Comparison of ENCODE assay signal across 8 cellular contexts in genomic region chr22:24953294-24954113, GRCh38. TPM values are rescaled to one million over a fixed set of nuclear protein-coding genes. Genes with fewer than 3 reads are reported as not detected.
DNase-seq lines count a peak whose midpoint lies in the region; ATAC-seq and TF ChIP-seq lines count a peak whose summit lies in the region.

No MANE protein-coding gene starts in this region.

- no peak overlapping the region for H3K27ac Mint-ChIP-seq in activated CD4-positive, alpha-beta T cell treated with anti-CD3 and anti-CD28 coated beads, Interleukin-2, amount 10 ng/mL, durations not matched to agents 7 days and 5 days

- H3K4me1 Mint-ChIP-seq in activated CD4-positive, alpha-beta T cell treated with anti-CD3 and anti-CD28 coated beads, Interleukin-2, amount 10 ng/mL, durations not matched to agents 7 days and 5 days = peaks cover 31% of the 10 kb centered on the region

- intact Hi-C loops in lower leg skin (cut with DNase I; ENCODE audit: low total_unique reads) = loop anchor here (5.0 kb wide), 1 partner anchor 94 kb away; no protein-coding TSS in a partner anchor

- TF ChIP-seq POLR2A in lower leg skin (IDR thresholded peaks at IDR 0.05) = no peak
- TF ChIP-seq POLR2A in tibial nerve (IDR thresholded peaks at IDR 0.05) = no peak

- no peaks in the 10 kb centered on the region for H3K36me3 Mint-ChIP-seq in activated CD4-positive, alpha-beta T cell treated with anti-CD3 and anti-CD28 coated beads, Interleukin-2, amount 10 ng/mL, durations not matched to agents 7 days and 5 days (ENCODE audit: low read depth)

- H3K4me1 ChIP-seq in tibial nerve = peaks cover 0 to 35% (median 17%) of the 10 kb centered on the region in 4 donors

- H3K9me3 ChIP-seq in tibial nerve = no peaks in the 10 kb centered on the region

- peak overlapping the region; percentile 50 for H3K4me3 ChIP-seq in lower leg skin (ENCODE audit: low read depth, poor library complexity, severe bottlenecking)
- peak overlapping the region; percentile 61 to 71 (median 64) for H3K4me3 ChIP-seq in tibial nerve

- peaks cover 57% of the 10 kb centered on the region for H3K27me3 Mint-ChIP-seq in activated CD4-positive, alpha-beta T cell treated with anti-CD3 and anti-CD28 coated beads, Interleukin-2, amount 10 ng/mL, durations not matched to agents 7 days and 5 days

- 3 to 6% methylated on average over 30 to 31 of the region's 53 CpGs for WGBS in lower leg skin, 2 donors
- 9 to 13% methylated on average over 22 to 32 of the region's 53 CpGs for whole genome bisulfite sequencing in tibial nerve, 2 donors

- DNase-seq in activated CD4-positive, alpha-beta T cell treated with anti-CD3 and anti-CD28 coated beads, Interleukin-2, amount 10 ng/mL, durations not matched to agents 7 days and 5 days = no peak
- DNase-seq in activated CD4-positive, alpha-beta T cell treated with anti-CD3 and anti-CD28 coated beads for 4 hours = no peak
- DNase-seq in caudate nucleus (lab: John Stamatoyannopoulos, UW) (peak in 2 of 61 donors; percentile 1 to 49), lower leg skin (ENCODE audit: low spot score in 2 of 2) (no peak), tibial nerve (ENCODE audit: low spot score in 2 of 2) (no peak), activated gamma-delta T cell (lab: John Stamatoyannopoulos, UW) (no peak)

- no peak for ATAC-seq in HG03159 (IDR thresholded peaks at IDR 0.05; ENCODE audit: unreplicated experiment)
- ATAC-seq in GM19395 (IDR thresholded peaks at IDR 0.05; ENCODE audit: unreplicated experiment) = no peak

- POLR2A ChIA-PET in activated CD4-positive, alpha-beta T cell treated with anti-CD3 and anti-CD28 coated beads, Interleukin-2, amount 10 ng/mL, durations not matched to agents 7 days and 5 days (lab: Charles Lee) = no interaction called here

- TF ChIP-seq CTCF in lower leg skin (IDR thresholded peaks at IDR 0.05) (no peak), tibial nerve (IDR thresholded peaks at IDR 0.05) (no peak)

- peak overlapping the region; percentile 76 for H3K27ac ChIP-seq in caudate nucleus (ENCODE audit: low read depth, low read length)
- peak overlapping the region; percentile 13 to 88 (median 85) for H3K27ac ChIP-seq in tibial nerve

- peak overlapping the region; percentile 78 for H3K4me3 Mint-ChIP-seq in activated CD4-positive, alpha-beta T cell treated with anti-CD3 and anti-CD28 coated beads, Interleukin-2, amount 10 ng/mL, durations not matched to agents 7 days and 5 days

- CTCF ChIA-PET in activated CD4-positive, alpha-beta T cell treated with anti-CD3 and anti-CD28 coated beads, Interleukin-2, amount 10 ng/mL, durations not matched to agents 7 days and 5 days (lab: Charles Lee) = interaction anchor here (1.0 to 1.1 kb wide), 3 partner anchors 9 to 95 kb away, joined by 3 to 4 read pairs (median 3); no protein-coding TSS in a partner anchor

- H3K36me3 ChIP-seq in tibial nerve = no peaks in the 10 kb centered on the region

- TF ChIP-seq EP300 in tibial nerve (IDR thresholded peaks at IDR 0.05) = no peak

- H3K9me3 Mint-ChIP-seq in activated CD4-positive, alpha-beta T cell treated with anti-CD3 and anti-CD28 coated beads, Interleukin-2, amount 10 ng/mL, durations not matched to agents 7 days and 5 days = no peaks in the 10 kb centered on the region

- no peaks in the 10 kb centered on the region for H3K27me3 ChIP-seq in tibial nerve

RNA-seq across cellular contexts. Expression of gene KIAA1671, which starts 1.0 kb away (rescaled TPM):
- total RNA-seq in activated CD4-positive, alpha-beta T cell treated with anti-CD3 and anti-CD28 coated beads, Interleukin-2, amount 10 ng/mL, durations not matched to agents 7 days and 5 days = 10 to 100 TPM; 25.4 to 27.0 TPM
- total RNA-seq in lower leg skin = 10 to 100 TPM; 60.0 to 87.8 (median 85.1) TPM
- total RNA-seq in tibial nerve = 10 to 100 TPM; 30.6 to 52.7 (median 39.9) TPM

RNA-seq across cellular contexts. Expression of gene LHFPL7, which starts 7.0 kb away (rescaled TPM):
- not detected for total RNA-seq in activated CD4-positive, alpha-beta T cell treated with anti-CD3 and anti-CD28 coated beads, Interleukin-2, amount 10 ng/mL, durations not matched to agents 7 days and 5 days
- total RNA-seq in lower leg skin = 1 to 10 TPM in 2 of 4 donors, under 1 TPM in 1, not detected in 1; 0.42 to 4.2 (median 4.0) TPM
- total RNA-seq in tibial nerve = not detected
